Comparison of ENCODE assay signal across 1 cellular context in the genomic region with DNA sequence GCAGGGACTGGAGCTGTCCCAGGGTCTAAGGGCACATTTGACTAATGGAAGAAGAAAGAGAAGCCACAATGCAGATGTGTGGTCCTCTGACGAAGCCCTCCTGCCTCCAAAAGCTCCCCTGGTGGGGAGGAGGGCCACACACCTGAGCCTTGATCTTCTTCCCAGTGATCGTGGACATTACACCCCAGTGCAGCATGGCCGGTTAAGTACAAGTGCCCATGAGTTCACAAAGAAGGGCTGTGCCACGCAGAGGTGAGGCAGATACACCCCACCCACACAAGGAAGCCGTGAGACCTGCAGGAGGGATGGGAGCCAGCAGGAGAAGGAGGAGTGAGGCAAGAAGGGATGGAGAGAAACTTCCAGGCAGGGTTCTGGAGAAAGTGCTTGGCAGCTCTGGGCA.
TF ChIP-seq lines count a peak whose summit lies in the region.

No MANE protein-coding gene starts in this region.

TF ChIP-seq in IMR-90, 13 proteins besides CTCF, POLR2A, EP300 and RAD21:
- TF ChIP-seq, protein P1, sequence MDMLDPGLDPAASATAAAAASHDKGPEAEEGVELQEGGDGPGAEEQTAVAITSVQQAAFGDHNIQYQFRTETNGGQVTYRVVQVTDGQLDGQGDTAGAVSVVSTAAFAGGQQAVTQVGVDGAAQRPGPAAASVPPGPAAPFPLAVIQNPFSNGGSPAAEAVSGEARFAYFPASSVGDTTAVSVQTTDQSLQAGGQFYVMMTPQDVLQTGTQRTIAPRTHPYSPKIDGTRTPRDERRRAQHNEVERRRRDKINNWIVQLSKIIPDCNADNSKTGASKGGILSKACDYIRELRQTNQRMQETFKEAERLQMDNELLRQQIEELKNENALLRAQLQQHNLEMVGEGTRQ (IDR thresholded peaks at IDR 0.05; ENCODE audit: low read depth, low read length): no peak
- no peak for TF ChIP-seq CEBPB (IDR thresholded peaks at IDR 0.05; ENCODE audit: low read depth, low read length)
- no peak for TF ChIP-seq CHD1 (IDR thresholded peaks at IDR 0.05; ENCODE audit: low read depth, low read length)
- no peak for TF ChIP-seq BHLHE40 (IDR thresholded peaks at IDR 0.05; ENCODE audit: low read depth, low read length)
- TF ChIP-seq RFX5 (IDR thresholded peaks at IDR 0.05; ENCODE audit: low read depth, low read length): no peak
- no peak for TF ChIP-seq SMC3 (IDR thresholded peaks at IDR 0.05; ENCODE audit: low read depth, low read length)
- TF ChIP-seq FOS (IDR thresholded peaks at IDR 0.05; ENCODE audit: low read depth, low read length): no peak
- no peak for TF ChIP-seq MXI1 (IDR thresholded peaks at IDR 0.05; ENCODE audit: borderline replicate concordance, low read depth, low read length)
- TF ChIP-seq RCOR1 (IDR thresholded peaks at IDR 0.05; ENCODE audit: insufficient replicate concordance, low read length): no peak
